5 cellular contexts compared by ENCODE assay signal in the genomic region with DNA sequence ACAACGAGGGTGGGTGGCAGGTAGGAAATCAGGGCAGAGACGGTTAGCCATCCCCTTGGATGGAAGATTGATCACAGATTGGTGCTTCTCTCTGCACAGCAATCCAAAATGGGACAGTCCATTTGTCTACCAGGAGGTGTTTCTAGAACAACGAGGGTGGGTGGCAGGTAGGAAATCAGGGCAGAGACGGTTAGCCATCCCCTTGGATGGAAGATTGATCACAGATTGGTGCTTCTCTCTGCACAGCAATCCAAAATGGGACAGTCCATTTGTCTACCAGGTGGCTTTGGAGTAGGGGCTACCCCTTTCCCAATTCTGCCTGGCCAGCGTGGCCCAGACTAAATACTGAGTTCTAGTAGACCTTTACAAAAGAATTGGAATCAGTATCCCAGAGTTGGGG.
A peak's percentile ranks its signal among the peaks of the same experiment; 100 is the strongest.
DNase-seq lines count a peak whose midpoint lies in the region; ATAC-seq, FAIRE-seq and TF ChIP-seq lines count a peak whose summit lies in the region.
"Not testable (repeated sequence)": the region's sequence is repeated elsewhere in the genome, so short reads cannot be mapped to it uniquely, and the experiment has no call there.

No MANE protein-coding gene starts in this region.

- not testable (repeated sequence) for H3K4me2 ChIP-seq in K562 (ENCODE audit: insufficient read depth, low read length)

- POLR2A ChIA-PET in K562 (lab: Yijun Ruan, JAX): interaction anchor here (0.7 to 0.8 kb wide), 2 partner anchors 13 to 28 kb away, joined by 3 read pairs; no protein-coding TSS in a partner anchor

- H3K9ac ChIP-seq in K562 (ENCODE audit: insufficient read depth in 1 of 2, low read depth in 2 of 2, low read length in 2 of 2): not testable (repeated sequence)

- not testable (repeated sequence) for TF ChIP-seq RAD21 in K562 (CRISPR knock-in tag; conservative IDR thresholded peaks at IDR 0.05 in 1 of 2, IDR thresholded peaks at IDR 0.05 in 1 of 2)

- H3K4me3 ChIP-seq in K562; bronchial epithelial cell (ENCODE audit: low read depth, low read length): not testable (repeated sequence)

- H3K9me3 Mint-ChIP-seq in activated T-helper 17 cell treated with anti-CD3 and anti-CD28 coated beads, Interleukin-2, amount 50 U/mL, for 72 hours; stimulated activated naive B cell treated with anti-CD40 and anti-IgM and Interleukin-4, amounts not matched to agents 10 μg/mL and 1 μg/mL and 100 μg/mL, for 72 hours: not testable (repeated sequence)

- WGBS in K562 (ENCODE audit: insufficient coverage, low coverage, missing lambda C conversion rate): 24% methylated on average over 5 of the region's 5 CpGs

- peak; percentile 38 for FAIRE-seq in HTR-8/SVneo (lab: Jason Lieb, UNC)
- FAIRE-seq in K562 (lab: Jason Lieb, UNC): not testable (repeated sequence)
- peak; percentile 91 for FAIRE-seq in bronchial epithelial cell (lab: Jason Lieb, UNC)

- ATAC-seq in activated T-helper 17 cell treated with anti-CD3 and anti-CD28 coated beads, Interleukin-2, amount 50 U/mL, for 72 hours (replicated peaks); K562; stimulated activated naive B cell treated with anti-CD40 and anti-IgM and Interleukin-4, amounts not matched to agents 10 μg/mL and 1 μg/mL and 100 μg/mL, for 72 hours (replicated peaks): not testable (repeated sequence)

- H3K4me1 Mint-ChIP-seq in activated T-helper 17 cell treated with anti-CD3 and anti-CD28 coated beads, Interleukin-2, amount 50 U/mL, for 72 hours: not testable (repeated sequence)
- peaks cover 56 to 70% of the 10 kb centered on the region in 2 donors for H3K4me1 Mint-ChIP-seq in stimulated activated naive B cell treated with anti-CD40 and anti-IgM and Interleukin-4, amounts not matched to agents 10 μg/mL and 1 μg/mL and 100 μg/mL, for 72 hours

- peak overlapping the region; percentile 45 for H3K27ac Mint-ChIP-seq in activated T-helper 17 cell treated with anti-CD3 and anti-CD28 coated beads, Interleukin-2, amount 50 U/mL, for 72 hours
- peak overlapping the region; percentile 34 for H3K27ac Mint-ChIP-seq in stimulated activated naive B cell treated with anti-CD40 and anti-IgM and Interleukin-4, amounts not matched to agents 10 μg/mL and 1 μg/mL and 100 μg/mL, for 72 hours

- not testable (repeated sequence) for H3K27me3 Mint-ChIP-seq in activated T-helper 17 cell treated with anti-CD3 and anti-CD28 coated beads, Interleukin-2, amount 50 U/mL, for 72 hours; stimulated activated naive B cell treated with anti-CD40 and anti-IgM and Interleukin-4, amounts not matched to agents 10 μg/mL and 1 μg/mL and 100 μg/mL, for 72 hours

- H3K27me3 ChIP-seq in K562 (ENCODE audit: control insufficient read depth in 2 of 2, insufficient read depth in 2 of 2, low read length in 2 of 2); bronchial epithelial cell (ENCODE audit: control insufficient read depth, insufficient read depth, low read length): not testable (repeated sequence)

- intact Hi-C loops in K562 (cut with micrococcal nuclease): not testable (repeated sequence)

- H4K20me1 ChIP-seq in K562 (replicated peaks; ENCODE audit: control insufficient read depth, insufficient read depth, low read length): not testable (repeated sequence)

- not testable (repeated sequence) for H3K9me1 ChIP-seq in K562 (ENCODE audit: control insufficient read depth, insufficient read depth, low read length)

- H3K4me1 ChIP-seq in K562 (replicated peaks in 1 of 2; ENCODE audit: control insufficient read depth in 2 of 2, insufficient read depth in 2 of 2, low read length in 2 of 2): not testable (repeated sequence)

- not testable (repeated sequence) for H3K36me3 Mint-ChIP-seq in activated T-helper 17 cell treated with anti-CD3 and anti-CD28 coated beads, Interleukin-2, amount 50 U/mL, for 72 hours (ENCODE audit: low read depth)
- H3K36me3 Mint-ChIP-seq in stimulated activated naive B cell treated with anti-CD40 and anti-IgM and Interleukin-4, amounts not matched to agents 10 μg/mL and 1 μg/mL and 100 μg/mL, for 72 hours: peaks cover 3 to 13% of the 10 kb centered on the region in 2 donors

- CTCF ChIA-PET in K562 (lab: Yijun Ruan, JAX; ENCODE audit: low intra/inter-chr PET ratio): not testable (repeated sequence)

- not testable (repeated sequence) for TF ChIP-seq POLR2A in K562 (conservative IDR thresholded peaks at IDR 0.05)

- not testable (repeated sequence) for H3K9me3 ChIP-seq in K562 (replicated peaks; ENCODE audit: control insufficient read depth, insufficient read depth, low read depth, low read length)

- H3K27ac ChIP-seq in K562 (ENCODE audit: extremely low read depth, low read depth, low read length): not testable (repeated sequence)

- BruUV-seq in K562 (replicated peaks; lab: Mats Ljungman, UMichigan): not testable (repeated sequence)

- H3K79me2 ChIP-seq in K562 (ENCODE audit: control insufficient read depth, insufficient read depth, low read length): not testable (repeated sequence)

- not testable (repeated sequence) for DNase-seq in HTR-8/SVneo (ENCODE audit: insufficient read length, low spot score); K562 (ENCODE audit: extremely low read depth in 1 of 4, low spot score in 3 of 4); bronchial epithelial cell (ENCODE audit: low read depth); stimulated activated naive B cell treated with anti-CD40 and anti-IgM and Interleukin-4, amounts not matched to agents 10 μg/mL and 1 μg/mL and 100 μg/mL, for 72 hours

- not testable (repeated sequence) for TF ChIP-seq EP300 in K562 (IDR thresholded peaks at IDR 0.05; ENCODE audit: low read length)

- TF ChIP-seq CTCF in K562 (IDR thresholded peaks at IDR 0.05 in 2 of 3, conservative IDR thresholded peaks at IDR 0.05 in 1 of 3; ENCODE audit: insufficient read depth in 2 of 3, low read depth in 1 of 3, low read length in 3 of 3); bronchial epithelial cell (IDR thresholded peaks at IDR 0.05; ENCODE audit: insufficient read depth, low read length, severe bottlenecking): not testable (repeated sequence)

- H2AFZ ChIP-seq in K562 (ENCODE audit: low read depth, low read length): not testable (repeated sequence)

- H3K4me3 Mint-ChIP-seq in activated T-helper 17 cell treated with anti-CD3 and anti-CD28 coated beads, Interleukin-2, amount 50 U/mL, for 72 hours; stimulated activated naive B cell treated with anti-CD40 and anti-IgM and Interleukin-4, amounts not matched to agents 10 μg/mL and 1 μg/mL and 100 μg/mL, for 72 hours: not testable (repeated sequence)

- not testable (repeated sequence) for H3K36me3 ChIP-seq in K562 (ENCODE audit: control insufficient read depth, insufficient read depth, low read length); bronchial epithelial cell (ENCODE audit: control insufficient read depth, insufficient read depth, low read length)

- in situ Hi-C loops in K562 (cut with MboI): not testable (repeated sequence)

TF ChIP-seq in K562, 482 proteins besides CTCF, POLR2A, EP300 and RAD21:
- TF ChIP-seq, protein P1, sequence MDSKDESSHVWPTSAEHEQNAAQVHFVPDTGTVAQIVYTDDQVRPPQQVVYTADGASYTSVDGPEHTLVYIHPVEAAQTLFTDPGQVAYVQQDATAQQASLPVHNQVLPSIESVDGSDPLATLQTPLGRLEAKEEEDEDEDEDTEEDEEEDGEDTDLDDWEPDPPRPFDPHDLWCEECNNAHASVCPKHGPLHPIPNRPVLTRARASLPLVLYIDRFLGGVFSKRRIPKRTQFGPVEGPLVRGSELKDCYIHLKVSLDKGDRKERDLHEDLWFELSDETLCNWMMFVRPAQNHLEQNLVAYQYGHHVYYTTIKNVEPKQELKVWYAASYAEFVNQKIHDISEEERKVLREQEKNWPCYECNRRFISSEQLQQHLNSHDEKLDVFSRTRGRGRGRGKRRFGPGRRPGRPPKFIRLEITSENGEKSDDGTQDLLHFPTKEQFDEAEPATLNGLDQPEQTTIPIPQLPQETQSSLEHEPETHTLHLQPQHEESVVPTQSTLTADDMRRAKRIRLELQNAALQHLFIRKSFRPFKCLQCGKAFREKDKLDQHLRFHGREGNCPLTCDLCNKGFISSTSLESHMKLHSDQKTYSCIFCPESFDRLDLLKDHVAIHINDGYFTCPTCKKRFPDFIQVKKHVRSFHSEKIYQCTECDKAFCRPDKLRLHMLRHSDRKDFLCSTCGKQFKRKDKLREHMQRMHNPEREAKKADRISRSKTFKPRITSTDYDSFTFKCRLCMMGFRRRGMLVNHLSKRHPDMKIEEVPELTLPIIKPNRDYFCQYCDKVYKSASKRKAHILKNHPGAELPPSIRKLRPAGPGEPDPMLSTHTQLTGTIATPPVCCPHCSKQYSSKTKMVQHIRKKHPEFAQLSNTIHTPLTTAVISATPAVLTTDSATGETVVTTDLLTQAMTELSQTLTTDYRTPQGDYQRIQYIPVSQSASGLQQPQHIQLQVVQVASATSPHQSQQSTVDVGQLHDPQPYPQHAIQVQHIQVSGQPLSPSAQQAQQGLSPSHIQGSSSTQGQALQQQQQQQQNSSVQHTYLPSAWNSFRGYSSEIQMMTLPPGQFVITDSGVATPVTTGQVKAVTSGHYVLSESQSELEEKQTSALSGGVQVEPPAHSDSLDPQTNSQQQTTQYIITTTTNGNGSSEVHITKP (IDR thresholded peaks at IDR 0.05; ENCODE audit: partially characterized antibody): peak; percentile 95
